Comparison of ENCODE assay signal across 7 cellular contexts in genomic region chr1:794310-794709, GRCh38.
DNase-seq lines count a peak whose midpoint lies in the region; ATAC-seq and TF ChIP-seq lines count a peak whose summit lies in the region.
"Not testable (repeated sequence)": the region's sequence is repeated elsewhere in the genome, so short reads cannot be mapped to it uniquely, and the experiment has no call there.

No MANE protein-coding gene starts in this region.

- not testable (repeated sequence) for H3K27me3 Mint-ChIP-seq in CD8-positive, alpha-beta T cell (ENCODE audit: low read depth)

- not testable (repeated sequence) for H3K27ac ChIP-seq in CD8-positive, alpha-beta T cell (ENCODE audit: low read depth, low read length); right cardiac atrium (ENCODE audit: low read length); upper lobe of right lung
- peak overlapping the region in 7 of 10 donors; percentile 35 to 79 (median 57) for H3K27ac ChIP-seq in heart right ventricle
- H3K27ac ChIP-seq in psoas muscle, result peak overlapping the region; percentile 15

- not testable (repeated sequence) for H3K4me3 ChIP-seq in CD8-positive, alpha-beta T cell (ENCODE audit: low read depth, low read length); heart right ventricle; right cardiac atrium (ENCODE audit: low read length); psoas muscle; upper lobe of right lung

- ATAC-seq in CD8-positive, alpha-beta T cell, result not testable (repeated sequence)
- peak; percentile 18 for ATAC-seq in Right ventricle myocardium superior (ENCODE audit: poor library complexity)
- peak in 3 of 8 donors; percentile 50 to 54 (median 51) for ATAC-seq in heart right ventricle
- ATAC-seq in left ventricle myocardium superior, result peak; percentile 29
- peak; percentile 4 to 36 for ATAC-seq in right cardiac atrium
- ATAC-seq in psoas muscle, result peak in 1 of 4 donors; percentile 44
- ATAC-seq in upper lobe of right lung, result peak; percentile 24

- not testable (repeated sequence) for DNase-seq in CD8-positive, alpha-beta T cell; Right ventricle myocardium superior; heart right ventricle; left ventricle myocardium superior; right cardiac atrium; psoas muscle; upper lobe of right lung

- H3K4me1 Mint-ChIP-seq in CD8-positive, alpha-beta T cell (ENCODE audit: low read depth), result not testable (repeated sequence)

- not testable (repeated sequence) for H3K4me3 Mint-ChIP-seq in CD8-positive, alpha-beta T cell

- 76 to 85% methylated on average over 6 of the region's 6 CpGs for WGBS in heart right ventricle, 2 donors
- 80% methylated on average over 6 of the region's 6 CpGs for WGBS in right cardiac atrium
- 79 to 90% (median 87%) methylated on average over 5 to 6 of the region's 6 CpGs for WGBS in psoas muscle, 3 donors

- not testable (repeated sequence) for H3K36me3 Mint-ChIP-seq in CD8-positive, alpha-beta T cell

- CTCF ChIA-PET in CD8-positive, alpha-beta T cell (lab: Charles Lee), result not testable (repeated sequence)

- not testable (repeated sequence) for H3K4me1 ChIP-seq in CD8-positive, alpha-beta T cell (ENCODE audit: insufficient read depth, low read length); right cardiac atrium (ENCODE audit: control insufficient read depth, insufficient read depth, low read length); psoas muscle; upper lobe of right lung
- H3K4me1 ChIP-seq in heart right ventricle, result peaks cover 0 to 22% (median 8%) of the 10 kb centered on the region in 9 donors

- H3K9me3 Mint-ChIP-seq in CD8-positive, alpha-beta T cell, result not testable (repeated sequence)

- not testable (repeated sequence) for H3K27me3 ChIP-seq in CD8-positive, alpha-beta T cell (ENCODE audit: insufficient read depth, low read length); heart right ventricle; right cardiac atrium (ENCODE audit: control insufficient read depth, insufficient read depth); psoas muscle (ENCODE audit: insufficient read depth in 3 of 3, low read length in 2 of 3); upper lobe of right lung

- H3K9me3 ChIP-seq in CD8-positive, alpha-beta T cell (ENCODE audit: low read length); right cardiac atrium (ENCODE audit: control insufficient read depth, low read length); psoas muscle; upper lobe of right lung: not testable (repeated sequence)
- peaks cover 0 to 11% (median 0%) of the 10 kb centered on the region in 11 donors for H3K9me3 ChIP-seq in heart right ventricle

- not testable (repeated sequence) for TF ChIP-seq CTCF in CD8-positive, alpha-beta T cell (IDR thresholded peaks at IDR 0.05); heart right ventricle (IDR thresholded peaks at IDR 0.05); psoas muscle (IDR thresholded peaks at IDR 0.05); upper lobe of right lung (IDR thresholded peaks at IDR 0.05)

- intact Hi-C loops in CD8-positive, alpha-beta T cell (cut with DNase I, micrococcal nuclease); Right ventricle myocardium superior (cut with DNase I); heart right ventricle (cut with DNase I); left ventricle myocardium superior (cut with micrococcal nuclease); right cardiac atrium (cut with DNase I); psoas muscle (cut with DNase I); upper lobe of right lung (cut with DNase I): not testable (repeated sequence)

- POLR2A ChIA-PET in CD8-positive, alpha-beta T cell (lab: Charles Lee), result not testable (repeated sequence)

- peak overlapping the region; percentile 9 for H3K27ac Mint-ChIP-seq in CD8-positive, alpha-beta T cell

- H3K36me3 ChIP-seq in CD8-positive, alpha-beta T cell (ENCODE audit: insufficient read depth, low read length); heart right ventricle; psoas muscle (ENCODE audit: insufficient read depth in 1 of 2, low read depth in 1 of 2); upper lobe of right lung: not testable (repeated sequence)
